21 cellular contexts compared by ENCODE assay signal in the genomic region with DNA sequence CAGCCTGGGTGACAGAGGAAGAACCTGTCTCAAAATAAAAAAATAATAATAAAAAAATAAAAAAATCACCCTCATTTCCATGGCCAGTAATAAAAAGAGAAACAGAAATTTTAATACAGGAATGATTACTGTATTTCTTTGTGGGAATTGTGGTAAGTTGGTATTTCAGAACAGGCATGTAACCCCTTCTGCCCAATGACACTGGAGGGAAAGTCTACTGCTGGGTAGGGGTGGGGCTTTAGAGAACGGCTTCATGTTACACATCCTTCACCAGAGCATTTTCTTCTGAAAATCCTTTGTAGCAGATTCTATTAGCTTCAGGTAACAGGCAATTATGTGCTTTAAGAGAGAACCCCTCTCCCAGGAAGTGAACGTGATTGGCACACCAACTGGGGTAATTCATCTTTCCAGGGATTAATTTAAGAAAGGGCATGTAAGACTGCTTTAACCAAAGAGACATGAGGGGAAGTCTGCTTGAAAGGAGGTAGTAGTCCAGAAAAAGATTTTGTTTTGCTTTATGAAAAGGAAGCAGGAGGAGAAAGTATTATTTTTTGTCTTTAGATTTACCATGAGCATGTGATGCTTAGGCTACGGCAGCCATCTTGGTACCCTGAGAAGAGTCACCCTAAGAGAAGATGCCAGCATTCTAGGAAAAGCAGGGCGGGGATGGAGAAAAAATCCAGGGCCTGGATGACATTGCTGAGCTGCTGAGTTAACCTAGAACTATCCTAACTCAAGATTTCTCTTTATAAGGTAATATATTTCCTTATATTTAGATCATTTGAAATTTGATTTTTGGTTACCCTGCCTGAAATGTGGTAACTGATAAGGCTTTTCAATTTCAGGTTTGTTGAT. TPM values are rescaled to one million over a fixed set of nuclear protein-coding genes. Genes with fewer than 3 reads are reported as not detected.
DNase-seq lines count a peak whose midpoint lies in the region; ATAC-seq, FAIRE-seq and TF ChIP-seq lines count a peak whose summit lies in the region.
"Had no signal": no experiment of that assay in that cellular context is flagged by ENCODE, and none has a peak within 500 bp of the region (broad histone marks: within the 10 kb centered on the region; RNA-seq: fewer than 3 reads in every experiment).

No MANE protein-coding gene starts in this region.

- 82% methylated on average over 4 of the region's 4 CpGs for WGBS in HepG2 (ENCODE audit: low lambda C conversion rate)
- WGBS in right lobe of liver (ENCODE audit: insufficient coverage, low coverage, low lambda C conversion rate, missing lambda C conversion rate) = 81% methylated on average over 4 of the region's 4 CpGs
- 78% methylated on average over 4 of the region's 4 CpGs for WGBS in smooth muscle cell (ENCODE audit: low lambda C conversion rate)

- BruUV-seq in HepG2 (replicated peaks; lab: Mats Ljungman, UMichigan) = no TSS peak

- CTCF ChIA-PET in HepG2 (lab: Yijun Ruan, JAX; ENCODE audit: low intra/inter-chr PET ratio, low total read pairs) = no interaction called here

- H3K27ac ChIP-seq in HepG2 (ENCODE audit: extremely low read length, insufficient read depth, low read length) (no peak overlapping the region), right lobe of liver (no peak overlapping the region), smooth muscle cell (ENCODE audit: low read depth) (peak overlapping the region; percentile 30)
- H3K27ac ChIP-seq: heart left ventricle, KMS-11, parathyroid adenoma, uterus had no signal

- H3K4me3 ChIP-seq in HepG2 (replicated peaks in 1 of 3; ENCODE audit: insufficient read depth in 1 of 3, low read depth in 2 of 3, low read length in 3 of 3) (no peak overlapping the region), right lobe of liver (no peak overlapping the region), astrocyte of the cerebellum (ENCODE audit: low read depth, low read length) (no peak overlapping the region), smooth muscle cell (no peak overlapping the region)
- H3K4me3 ChIP-seq: heart left ventricle, uterus had no signal

- in situ Hi-C loops in HepG2 (cut with HindIII; ENCODE audit: extremely low pct_ligation_motif_present, low pct_unique_long_range_greater_than_20kb) = no loop called here
- in situ Hi-C loops in astrocyte of the cerebellum (cut with HindIII; ENCODE audit: low sequenced_read_pairs) = no loop called here

- TF ChIP-seq POLR2A in HepG2 (IDR thresholded peaks at IDR 0.05; ENCODE audit: insufficient read depth in 1 of 2, low read depth in 2 of 2, low read length in 2 of 2) (no peak), right lobe of liver (IDR thresholded peaks at IDR 0.05) (no peak)

- no peak for TF ChIP-seq EP300 in HepG2 (IDR thresholded peaks at IDR 0.05; ENCODE audit: low read depth in 2 of 2, low read length in 2 of 2)
- no peak for TF ChIP-seq EP300 in HepG2 (CRISPR knock-in tag; IDR thresholded peaks at IDR 0.05; ENCODE audit: borderline replicate concordance)

- H2AFZ ChIP-seq in HepG2 (ENCODE audit: low read length) (peak overlapping the region; percentile 27), smooth muscle cell (ENCODE audit: low read depth) (peak overlapping the region; percentile 56)
- H2AFZ ChIP-seq: parathyroid adenoma had no signal

- no peak for TF ChIP-seq RAD21 in HepG2 (CRISPR knock-in tag; IDR thresholded peaks at IDR 0.05)

- intact Hi-C loops in HepG2 (cut with micrococcal nuclease; ENCODE audit: unreplicated experiment) (no loop called here), right lobe of liver (cut with DNase I) (no loop called here)

- peaks cover 9% of the 10 kb centered on the region for H3F3A ChIP-seq in smooth muscle cell (ENCODE audit: low read depth)

- H4K20me1 ChIP-seq in HepG2 (ENCODE audit: insufficient read depth, low read length) = no peaks in the 10 kb centered on the region
- no peaks in the 10 kb centered on the region for H4K20me1 ChIP-seq in smooth muscle cell (ENCODE audit: low read depth)

- no peak for FAIRE-seq in HepG2 (lab: Jason Lieb, UNC)
- FAIRE-seq: RCC 7860 had no signal

- POLR2A ChIA-PET in HepG2 (lab: Yijun Ruan, JAX) = no interaction called here

- H3K27me3 ChIP-seq in HepG2 (ENCODE audit: control insufficient read depth in 1 of 2, insufficient read depth in 2 of 2, low read length in 2 of 2) (no peaks in the 10 kb centered on the region; a peak in 1 of 5 replicates), right lobe of liver (no peaks in the 10 kb centered on the region), smooth muscle cell (ENCODE audit: low read depth) (no peaks in the 10 kb centered on the region)
- H3K27me3 ChIP-seq: heart left ventricle, uterus had no signal

- H3K36me3 ChIP-seq in HepG2 (replicated peaks in 1 of 2; ENCODE audit: control insufficient read depth in 1 of 2, insufficient read depth in 2 of 2, low read length in 2 of 2) (no peaks in the 10 kb centered on the region), right lobe of liver (no peaks in the 10 kb centered on the region), smooth muscle cell (ENCODE audit: low read depth) (no peaks in the 10 kb centered on the region)
- H3K36me3 ChIP-seq: heart left ventricle, uterus had no signal

- H3K4me1 ChIP-seq in HepG2 (ENCODE audit: insufficient read depth, low read length) (peaks cover 14% of the 10 kb centered on the region; the same call in 1 of the 2 replicates), right lobe of liver (no peaks in the 10 kb centered on the region), smooth muscle cell (ENCODE audit: low read depth) (peaks cover 26% of the 10 kb centered on the region)

- ATAC-seq in HepG2 = no peak
- ATAC-seq in right lobe of liver = no peak
- ATAC-seq: CD8-positive, alpha-beta T cell; heart left ventricle had no signal

- H3K9ac ChIP-seq in HepG2 (ENCODE audit: insufficient read depth, low read depth, low read length) (no peak overlapping the region), smooth muscle cell (ENCODE audit: low read depth) (no peak overlapping the region)
- H3K9ac ChIP-seq: KMS-11, parathyroid adenoma had no signal

- no peak overlapping the region for H3K4me2 ChIP-seq in HepG2 (ENCODE audit: low read depth, low read length)
- H3K4me2 ChIP-seq in smooth muscle cell = peak overlapping the region; percentile 47
- H3K4me2 ChIP-seq: KMS-11 had no signal

- no peaks in the 10 kb centered on the region for H3K9me3 ChIP-seq in HepG2 (ENCODE audit: low read length)
- no peaks in the 10 kb centered on the region for H3K9me3 ChIP-seq in right lobe of liver
- no peaks in the 10 kb centered on the region for H3K9me3 ChIP-seq in smooth muscle cell (replicated peaks; ENCODE audit: low read depth)
- H3K9me3 ChIP-seq: heart left ventricle, uterus had no signal

- TF ChIP-seq CTCF in HepG2 (CRISPR knock-in tag; IDR thresholded peaks at IDR 0.05) (no peak), right lobe of liver (IDR thresholded peaks at IDR 0.05) (no peak), astrocyte of the cerebellum (IDR thresholded peaks at IDR 0.05; ENCODE audit: low read depth, low read length, missing control alignments) (no peak), smooth muscle cell (IDR thresholded peaks at IDR 0.05; ENCODE audit: borderline replicate concordance, insufficient read depth, poor library complexity, severe bottlenecking) (no peak)

- H3K79me2 ChIP-seq in HepG2 (ENCODE audit: insufficient read depth, low read length) (no peaks in the 10 kb centered on the region), smooth muscle cell (ENCODE audit: low read depth) (no peaks in the 10 kb centered on the region)
- H3K79me2 ChIP-seq: parathyroid adenoma had no signal

- DNase-seq in HepG2 (ENCODE audit: low spot score) (no peak), right lobe of liver (no peak), NCI-H524 (lab: John Stamatoyannopoulos, UW) (peak; percentile 6 to 64), astrocyte of the cerebellum (ENCODE audit: low read depth) (peak; percentile 16), smooth muscle cell (lab: John Stamatoyannopoulos, UW; ENCODE audit: unreplicated experiment) (no peak), activated gamma-delta T cell treated with Interleukin-2 at 50 U/mL for 16 hours (no peak), 8988T (no peak), GF-D8 (lab: John Stamatoyannopoulos, UW) (no peak)
- DNase-seq: activated CD4-positive, alpha-beta T cell treated with anti-CD3 and anti-CD28 coated beads for 48 hours; activated CD8-positive, alpha-beta memory T cell treated with anti-CD3 and anti-CD28 coated beads, Interleukin-2, amount 50 U/mL, for 48 hours; activated naive CD4-positive, alpha-beta T cell treated with Interleukin-2 at 50 U/mL for 16 hours; aorta; CD8-positive, alpha-beta T cell; endodermal cell; heart left ventricle; NCI-H510A treated with DMSO at 0.1 percent for 48 hours; stimulated activated CD4-positive, alpha-beta T cell treated with anti-CD3 and anti-CD28 coated beads, Interleukin-4, amount 100 ng/mL, for 1 hour; uterus had no signal

RNA-seq across cellular contexts. Expression of a gene that starts 57.7 kb away (rescaled TPM):
- not detected in 2 replicates for total RNA-seq in HepG2 (2016; rRNA removed; fragmentation: Illumina TruSeq; extraction: Trizol)
- total RNA-seq in HepG2 (2016; cell fraction: cytosol; rRNA removed; fragmentation: Illumina TruSeq; extraction: Trizol; ENCODE audit: low read depth) = not detected in 2 replicates
- not detected in 2 replicates for total RNA-seq in HepG2 (2016; cell fraction: insoluble cytoplasmic fraction; rRNA removed; fragmentation: Illumina TruSeq; extraction: Trizol)
- total RNA-seq in HepG2 (2016; cell fraction: membrane; rRNA removed; fragmentation: Illumina TruSeq; extraction: Trizol) = not detected in 2 replicates
- total RNA-seq in HepG2 (2016; cell fraction: nucleus; rRNA removed; fragmentation: Illumina TruSeq; extraction: Trizol) = not detected in 2 replicates
- polyA plus RNA-seq in HepG2 (2011; rRNA removed) = 0.04 TPM in 1 of 2 replicates, not detected in the other
- not detected in 2 replicates for polyA plus RNA-seq in HepG2 (2011; cell fraction: cytosol; rRNA removed)
- polyA plus RNA-seq in HepG2 (2011; cell fraction: nucleus; rRNA removed) = not detected in 2 replicates
- polyA plus RNA-seq in HepG2 (2012) = not detected in 2 replicates
- not detected in 2 replicates for polyA plus RNA-seq in HepG2 (2016; cell fraction: cytosol; fragmentation: Illumina TruSeq; extraction: Trizol; ENCODE audit: low read depth)
- not detected in 2 replicates for polyA plus RNA-seq in HepG2 (2016; cell fraction: insoluble cytoplasmic fraction; fragmentation: Illumina TruSeq; extraction: Trizol; ENCODE audit: low read depth)
- not detected in 2 replicates for polyA plus RNA-seq in HepG2 (2016; cell fraction: membrane; fragmentation: Illumina TruSeq; extraction: Trizol; ENCODE audit: low read depth)
- not detected in 2 replicates for polyA plus RNA-seq in HepG2 (2016; cell fraction: nucleus; fragmentation: Illumina TruSeq; extraction: Trizol; ENCODE audit: insufficient read depth, low read depth)
- not detected in 2 replicates for polyA minus RNA-seq in HepG2 (2011; rRNA and poly(A)+ RNA removed; ENCODE audit: low replicate concordance)
- polyA minus RNA-seq in HepG2 (2011; cell fraction: cytosol; rRNA and poly(A)+ RNA removed) = not detected in 2 replicates
- polyA minus RNA-seq in HepG2 (2011; cell fraction: nucleus; rRNA and poly(A)+ RNA removed) = not detected in 2 replicates
- 1 to 10 TPM in 5 of 6 experiments, under 1 TPM in 1; 0.88 to 3.0 (median 1.9) TPM for total RNA-seq in right lobe of liver
- 3.1 and 7.7 TPM in 2 replicates for total RNA-seq in smooth muscle cell
- polyA plus RNA-seq in smooth muscle cell = 13.1 and 13.4 TPM in 2 replicates
- total RNA-seq: CD8-positive, alpha-beta T cell; endodermal cell had no signal

Comparison
In these comparisons a context has a peak if more than half of its experiments do, and no peak if none do; other contexts are left out.
1. DNase-seq: peak in NCI-H524 (2 of 2) and astrocyte of the cerebellum (single experiment); none in HepG2 (single experiment), right lobe of liver (0 of 3), smooth muscle cell (single experiment), activated gamma-delta T cell treated with Interleukin-2 at 50 U/mL for 16 hours (single experiment), 8988T (single experiment) and GF-D8 (single experiment).